Comparison of ENCODE assay signal across 1 cellular context in genomic region chr1:13505020-13505419, GRCh38.
TF ChIP-seq lines count a peak whose summit lies in the region.

No MANE protein-coding gene starts in this region.

TF ChIP-seq in H1, 55 proteins besides CTCF, POLR2A, EP300 and RAD21:
- TF ChIP-seq TEAD4 (IDR thresholded peaks at IDR 0.05; ENCODE audit: low read depth, low read length) (0 out of 2 replicates have a peak, but pooled peaks have one; percentile 30), RBBP5 (IDR thresholded peaks at IDR 0.05; ENCODE audit: borderline replicate concordance, low read depth, low read length) (no peak), CTBP2 (IDR thresholded peaks at IDR 0.05; ENCODE audit: borderline replicate concordance, insufficient read depth, insufficient read length, low read length) (peak; percentile 69)
TF ChIP-seq in H1: peak in this region for 2.
